Comparison of ENCODE assay signal across 2 cellular contexts in the genomic region with DNA sequence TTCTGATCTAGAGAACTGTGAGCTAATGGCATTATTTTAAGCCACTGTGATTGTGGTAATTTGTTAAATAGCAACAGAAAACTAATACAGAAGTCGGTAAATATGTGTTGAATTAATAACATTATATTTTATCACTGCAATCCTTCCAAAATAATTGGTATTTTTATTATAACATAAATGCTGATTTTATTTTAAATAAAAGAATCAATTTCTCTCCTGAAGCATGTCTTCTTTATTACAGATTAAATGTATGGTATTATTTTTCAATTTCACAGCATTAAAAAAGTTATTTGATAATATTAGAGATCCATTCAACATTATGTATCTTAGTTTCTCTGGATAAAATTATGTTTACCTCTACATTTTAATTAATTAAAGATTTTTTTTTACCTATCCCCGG.
TF ChIP-seq lines count a peak whose summit lies in the region.

No MANE protein-coding gene starts in this region.

TF ChIP-seq in GM23338, 12 proteins besides CTCF, POLR2A, EP300 and RAD21 (continues in another document):
- TF ChIP-seq, protein P1, sequence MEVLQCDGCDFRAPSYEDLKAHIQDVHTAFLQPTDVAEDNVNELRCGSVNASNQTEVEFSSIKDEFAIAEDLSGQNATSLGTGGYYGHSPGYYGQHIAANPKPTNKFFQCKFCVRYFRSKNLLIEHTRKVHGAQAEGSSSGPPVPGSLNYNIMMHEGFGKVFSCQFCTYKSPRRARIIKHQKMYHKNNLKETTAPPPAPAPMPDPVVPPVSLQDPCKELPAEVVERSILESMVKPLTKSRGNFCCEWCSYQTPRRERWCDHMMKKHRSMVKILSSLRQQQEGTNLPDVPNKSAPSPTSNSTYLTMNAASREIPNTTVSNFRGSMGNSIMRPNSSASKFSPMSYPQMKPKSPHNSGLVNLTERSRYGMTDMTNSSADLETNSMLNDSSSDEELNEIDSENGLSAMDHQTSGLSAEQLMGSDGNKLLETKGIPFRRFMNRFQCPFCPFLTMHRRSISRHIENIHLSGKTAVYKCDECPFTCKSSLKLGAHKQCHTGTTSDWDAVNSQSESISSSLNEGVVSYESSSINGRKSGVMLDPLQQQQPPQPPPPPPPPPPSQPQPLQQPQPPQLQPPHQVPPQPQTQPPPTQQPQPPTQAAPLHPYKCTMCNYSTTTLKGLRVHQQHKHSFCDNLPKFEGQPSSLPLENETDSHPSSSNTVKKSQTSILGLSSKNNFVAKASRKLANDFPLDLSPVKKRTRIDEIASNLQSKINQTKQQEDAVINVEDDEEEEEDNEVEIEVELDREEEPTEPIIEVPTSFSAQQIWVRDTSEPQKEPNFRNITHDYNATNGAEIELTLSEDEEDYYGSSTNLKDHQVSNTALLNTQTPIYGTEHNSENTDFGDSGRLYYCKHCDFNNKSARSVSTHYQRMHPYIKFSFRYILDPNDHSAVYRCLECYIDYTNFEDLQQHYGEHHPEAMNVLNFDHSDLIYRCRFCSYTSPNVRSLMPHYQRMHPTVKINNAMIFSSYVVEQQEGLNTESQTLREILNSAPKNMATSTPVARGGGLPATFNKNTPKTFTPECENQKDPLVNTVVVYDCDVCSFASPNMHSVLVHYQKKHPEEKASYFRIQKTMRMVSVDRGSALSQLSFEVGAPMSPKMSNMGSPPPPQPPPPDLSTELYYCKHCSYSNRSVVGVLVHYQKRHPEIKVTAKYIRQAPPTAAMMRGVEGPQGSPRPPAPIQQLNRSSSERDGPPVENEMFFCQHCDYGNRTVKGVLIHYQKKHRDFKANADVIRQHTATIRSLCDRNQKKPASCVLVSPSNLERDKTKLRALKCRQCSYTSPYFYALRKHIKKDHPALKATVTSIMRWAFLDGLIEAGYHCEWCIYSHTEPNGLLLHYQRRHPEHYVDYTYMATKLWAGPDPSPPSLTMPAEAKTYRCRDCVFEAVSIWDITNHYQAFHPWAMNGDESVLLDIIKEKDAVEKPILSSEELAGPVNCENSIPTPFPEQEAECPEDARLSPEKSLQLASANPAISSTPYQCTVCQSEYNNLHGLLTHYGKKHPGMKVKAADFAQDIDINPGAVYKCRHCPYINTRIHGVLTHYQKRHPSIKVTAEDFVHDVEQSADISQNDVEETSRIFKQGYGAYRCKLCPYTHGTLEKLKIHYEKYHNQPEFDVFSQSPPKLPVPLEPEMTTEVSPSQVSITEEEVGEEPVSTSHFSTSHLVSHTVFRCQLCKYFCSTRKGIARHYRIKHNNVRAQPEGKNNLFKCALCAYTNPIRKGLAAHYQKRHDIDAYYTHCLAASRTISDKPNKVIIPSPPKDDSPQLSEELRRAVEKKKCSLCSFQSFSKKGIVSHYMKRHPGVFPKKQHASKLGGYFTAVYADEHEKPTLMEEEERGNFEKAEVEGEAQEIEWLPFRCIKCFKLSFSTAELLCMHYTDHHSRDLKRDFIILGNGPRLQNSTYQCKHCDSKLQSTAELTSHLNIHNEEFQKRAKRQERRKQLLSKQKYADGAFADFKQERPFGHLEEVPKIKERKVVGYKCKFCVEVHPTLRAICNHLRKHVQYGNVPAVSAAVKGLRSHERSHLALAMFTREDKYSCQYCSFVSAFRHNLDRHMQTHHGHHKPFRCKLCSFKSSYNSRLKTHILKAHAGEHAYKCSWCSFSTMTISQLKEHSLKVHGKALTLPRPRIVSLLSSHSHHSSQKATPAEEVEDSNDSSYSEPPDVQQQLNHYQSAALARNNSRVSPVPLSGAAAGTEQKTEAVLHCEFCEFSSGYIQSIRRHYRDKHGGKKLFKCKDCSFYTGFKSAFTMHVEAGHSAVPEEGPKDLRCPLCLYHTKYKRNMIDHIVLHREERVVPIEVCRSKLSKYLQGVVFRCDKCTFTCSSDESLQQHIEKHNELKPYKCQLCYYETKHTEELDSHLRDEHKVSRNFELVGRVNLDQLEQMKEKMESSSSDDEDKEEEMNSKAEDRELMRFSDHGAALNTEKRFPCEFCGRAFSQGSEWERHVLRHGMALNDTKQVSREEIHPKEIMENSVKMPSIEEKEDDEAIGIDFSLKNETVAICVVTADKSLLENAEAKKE (CRISPR knock-in tag; IDR thresholded peaks at IDR 0.05), result no peak
- TF ChIP-seq CREB1 (CRISPR knock-in tag; IDR thresholded peaks at IDR 0.05; ENCODE audit: low read depth) (no peak), ZNF114 (CRISPR knock-in tag; IDR thresholded peaks at IDR 0.05) (no peak), JUNB (IDR thresholded peaks at IDR 0.05; ENCODE audit: unreplicated experiment) (no peak), STAT1 (IDR thresholded peaks at IDR 0.05; ENCODE audit: unreplicated experiment) (no peak), NANOG (IDR thresholded peaks at IDR 0.05; ENCODE audit: borderline replicate concordance) (no peak), POLR2AphosphoS5 (IDR thresholded peaks at IDR 0.05; ENCODE audit: low read depth) (no peak), EZH2 (IDR thresholded peaks at IDR 0.05; ENCODE audit: low read depth, unreplicated experiment) (no peak)
- TF ChIP-seq, protein P2, sequence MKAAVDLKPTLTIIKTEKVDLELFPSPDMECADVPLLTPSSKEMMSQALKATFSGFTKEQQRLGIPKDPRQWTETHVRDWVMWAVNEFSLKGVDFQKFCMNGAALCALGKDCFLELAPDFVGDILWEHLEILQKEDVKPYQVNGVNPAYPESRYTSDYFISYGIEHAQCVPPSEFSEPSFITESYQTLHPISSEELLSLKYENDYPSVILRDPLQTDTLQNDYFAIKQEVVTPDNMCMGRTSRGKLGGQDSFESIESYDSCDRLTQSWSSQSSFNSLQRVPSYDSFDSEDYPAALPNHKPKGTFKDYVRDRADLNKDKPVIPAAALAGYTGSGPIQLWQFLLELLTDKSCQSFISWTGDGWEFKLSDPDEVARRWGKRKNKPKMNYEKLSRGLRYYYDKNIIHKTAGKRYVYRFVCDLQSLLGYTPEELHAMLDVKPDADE (IDR thresholded peaks at IDR 0.05), result no peak
- TF ChIP-seq, protein P3, sequence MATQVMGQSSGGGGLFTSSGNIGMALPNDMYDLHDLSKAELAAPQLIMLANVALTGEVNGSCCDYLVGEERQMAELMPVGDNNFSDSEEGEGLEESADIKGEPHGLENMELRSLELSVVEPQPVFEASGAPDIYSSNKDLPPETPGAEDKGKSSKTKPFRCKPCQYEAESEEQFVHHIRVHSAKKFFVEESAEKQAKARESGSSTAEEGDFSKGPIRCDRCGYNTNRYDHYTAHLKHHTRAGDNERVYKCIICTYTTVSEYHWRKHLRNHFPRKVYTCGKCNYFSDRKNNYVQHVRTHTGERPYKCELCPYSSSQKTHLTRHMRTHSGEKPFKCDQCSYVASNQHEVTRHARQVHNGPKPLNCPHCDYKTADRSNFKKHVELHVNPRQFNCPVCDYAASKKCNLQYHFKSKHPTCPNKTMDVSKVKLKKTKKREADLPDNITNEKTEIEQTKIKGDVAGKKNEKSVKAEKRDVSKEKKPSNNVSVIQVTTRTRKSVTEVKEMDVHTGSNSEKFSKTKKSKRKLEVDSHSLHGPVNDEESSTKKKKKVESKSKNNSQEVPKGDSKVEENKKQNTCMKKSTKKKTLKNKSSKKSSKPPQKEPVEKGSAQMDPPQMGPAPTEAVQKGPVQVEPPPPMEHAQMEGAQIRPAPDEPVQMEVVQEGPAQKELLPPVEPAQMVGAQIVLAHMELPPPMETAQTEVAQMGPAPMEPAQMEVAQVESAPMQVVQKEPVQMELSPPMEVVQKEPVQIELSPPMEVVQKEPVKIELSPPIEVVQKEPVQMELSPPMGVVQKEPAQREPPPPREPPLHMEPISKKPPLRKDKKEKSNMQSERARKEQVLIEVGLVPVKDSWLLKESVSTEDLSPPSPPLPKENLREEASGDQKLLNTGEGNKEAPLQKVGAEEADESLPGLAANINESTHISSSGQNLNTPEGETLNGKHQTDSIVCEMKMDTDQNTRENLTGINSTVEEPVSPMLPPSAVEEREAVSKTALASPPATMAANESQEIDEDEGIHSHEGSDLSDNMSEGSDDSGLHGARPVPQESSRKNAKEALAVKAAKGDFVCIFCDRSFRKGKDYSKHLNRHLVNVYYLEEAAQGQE (IDR thresholded peaks at IDR 0.05; ENCODE audit: unreplicated experiment), result no peak

TF ChIP-seq in H1, 55 proteins besides CTCF, POLR2A, EP300 and RAD21:
- TF ChIP-seq POLR2AphosphoS5 (IDR thresholded peaks at IDR 0.05; ENCODE audit: low read depth, low read length) (no peak), YY1 (IDR thresholded peaks at IDR 0.05; ENCODE audit: low read depth, low read length) (no peak), SIX5 (IDR thresholded peaks at IDR 0.05; ENCODE audit: low read depth, low read length) (no peak), JUN (IDR thresholded peaks at IDR 0.05; ENCODE audit: low read depth, low read length) (no peak), CHD2 (IDR thresholded peaks at IDR 0.05; ENCODE audit: low read length) (no peak), CREB1 (IDR thresholded peaks at IDR 0.05) (no peak), TAF7 (optimal IDR thresholded peaks at IDR 0.05; ENCODE audit: borderline replicate concordance, low read depth, low read length) (no peak), PHF8 (conservative IDR thresholded peaks at IDR 0.05; ENCODE audit: low read depth, low read length) (no peak), GABPA (IDR thresholded peaks at IDR 0.05; ENCODE audit: borderline replicate concordance, insufficient read depth, low read length) (no peak), GTF2F1 (IDR thresholded peaks at IDR 0.05; ENCODE audit: borderline replicate concordance, low read depth, low read length) (no peak), EGR1 (IDR thresholded peaks at IDR 0.05; ENCODE audit: borderline replicate concordance, low read depth, low read length) (no peak), KDM5A (IDR thresholded peaks at IDR 0.05; ENCODE audit: low read length) (no peak)
